Comparison of ENCODE assay signal across 8 cellular contexts in genomic region chr1:54052934-54053744, GRCh38. TPM values are rescaled to one million over a fixed set of nuclear protein-coding genes. Genes with fewer than 3 reads are reported as not detected.
A peak's percentile ranks its signal among the peaks of the same experiment; 100 is the strongest.
DNase-seq lines count a peak whose midpoint lies in the region; ATAC-seq and TF ChIP-seq lines count a peak whose summit lies in the region.

TSS of gene TCEANC2 (plus strand) at chr1:54053608. CDS start at chr1:54054423, 815 bp downstream.
TSS of gene TMEM59 (minus strand) at chr1:54053204. CDS start at chr1:54053188, 16 bp downstream.

- TF ChIP-seq EP300 in Ishikawa (IDR thresholded peaks at IDR 0.05; ENCODE audit: borderline replicate concordance): no peak; the same call in 1 of the 2 replicates

- DNase-seq in DMS153 (lab: John Stamatoyannopoulos, UW) (peak; percentile 99), OCI-M2 (lab: John Stamatoyannopoulos, UW; ENCODE audit: unreplicated experiment) (peak; percentile 66), activated T-cell treated with anti-CD3 and anti-CD28 coated beads for 4 hours (peak; percentile 93), epithelial cell of proximal tubule (ENCODE audit: low read depth) (peak; percentile 91), mucosa of gallbladder (ENCODE audit: low spot score) (peak; percentile 98)
- peak; percentile 92 to 97 for DNase-seq in stimulated activated CD8-positive, alpha-beta memory T cell treated with anti-CD3 and anti-CD28 coated beads, Interleukin-4, amount 100 ng/mL, for 4 hours (ENCODE audit: low read depth in 2 of 2, low spot score in 1 of 2)

- peak within 1 kb of the TSS; percentile 92 for H3K4me3 ChIP-seq in epithelial cell of proximal tubule (ENCODE audit: low read depth, low read length)

- ATAC-seq in GM21576 (IDR thresholded peaks at IDR 0.05; ENCODE audit: unreplicated experiment): peak; percentile 91

- no peak for TF ChIP-seq CTCF in epithelial cell of proximal tubule (conservative IDR thresholded peaks at IDR 0.05; ENCODE audit: low read depth, low read length)

- TF ChIP-seq RAD21 in Ishikawa (IDR thresholded peaks at IDR 0.05; ENCODE audit: low read depth): no peak

TF ChIP-seq in Ishikawa, 13 proteins besides CTCF, POLR2A, EP300 and RAD21:
- TF ChIP-seq TAF1 (IDR thresholded peaks at IDR 0.05; ENCODE audit: low read depth) (peak; percentile 33; the same call in 1 of the 2 replicates), TEAD4 (IDR thresholded peaks at IDR 0.05) (peak; percentile 69), MAX (IDR thresholded peaks at IDR 0.05) (peak; percentile 76), FOXM1 (IDR thresholded peaks at IDR 0.05; ENCODE audit: borderline replicate concordance, low read depth) (peak; percentile 41; the same call in 1 of the 2 replicates), REST (IDR thresholded peaks at IDR 0.05; ENCODE audit: low read depth) (no peak), CEBPB (IDR thresholded peaks at IDR 0.05) (no peak), CREB1 (IDR thresholded peaks at IDR 0.05; ENCODE audit: low read depth) (peak; percentile 75), NFIC (IDR thresholded peaks at IDR 0.05) (no peak), YY1 (IDR thresholded peaks at IDR 0.05; ENCODE audit: low read depth) (peak; percentile 90), USF1 (IDR thresholded peaks at IDR 0.05) (peak; percentile 85), TCF12 (IDR thresholded peaks at IDR 0.05; ENCODE audit: low read depth) (no peak; the same call in 1 of the 2 replicates), EGR1 (IDR thresholded peaks at IDR 0.05) (no peak), ZBTB7A (IDR thresholded peaks at IDR 0.05; ENCODE audit: low read depth) (no peak; the same call in 1 of the 2 replicates)

RNA-seq across cellular contexts. Expression of gene TCEANC2, which starts in this region (rescaled TPM):
- total RNA-seq in epithelial cell of proximal tubule: 1.9 and 2.0 TPM in 2 replicates
- total RNA-seq in mucosa of gallbladder: 6.0 TPM

RNA-seq across cellular contexts. Expression of gene TMEM59, which starts in this region (rescaled TPM):
- 71.8 and 106 TPM in 2 replicates for total RNA-seq in epithelial cell of proximal tubule
- total RNA-seq in mucosa of gallbladder: 714 TPM

Comparison
In these comparisons a context has a peak if more than half of its experiments do, and no peak if none do; other contexts are left out.
1. Peak in every context shown above with its lines: DNase-seq, ATAC-seq and H3K4me3 ChIP-seq.